Comparison of ENCODE assay signal across 9 cellular contexts in the genomic region with DNA sequence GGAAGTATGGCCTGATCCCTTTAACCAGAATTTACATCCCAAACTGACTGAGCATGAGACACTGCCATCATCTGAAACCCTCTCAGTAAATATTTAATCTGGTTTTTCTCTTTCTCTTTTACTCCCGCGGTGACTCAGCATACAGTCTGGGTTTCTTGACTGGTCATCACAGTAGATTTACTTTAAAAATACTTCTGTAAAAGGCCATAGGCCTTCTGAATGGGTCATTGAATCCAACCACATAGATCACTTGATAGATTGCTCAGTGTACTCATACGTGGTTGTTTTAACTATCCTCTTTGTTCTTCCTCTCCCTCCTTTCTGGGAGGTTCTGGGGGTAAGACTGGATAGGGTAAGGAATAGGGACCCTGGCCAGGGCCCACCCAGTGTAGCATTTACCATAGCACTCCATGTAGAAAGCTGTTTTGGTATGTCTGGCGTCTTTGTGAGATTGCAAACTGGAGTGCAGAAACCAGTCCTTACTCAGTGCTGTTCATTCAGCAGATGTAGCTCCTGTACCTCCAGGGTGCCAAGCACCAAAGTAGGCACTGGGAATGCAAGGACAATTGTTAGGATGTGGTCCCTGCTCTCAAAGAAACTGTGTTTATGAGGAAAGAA.
DNase-seq lines count a peak whose midpoint lies in the region; ATAC-seq, FAIRE-seq and TF ChIP-seq lines count a peak whose summit lies in the region.
"Had no signal": no experiment of that assay in that cellular context is flagged by ENCODE, and none has a peak within 500 bp of the region (broad histone marks: within the 10 kb centered on the region; RNA-seq: fewer than 3 reads in every experiment).

No MANE protein-coding gene starts in this region.

- no peak overlapping the region for H3K4me3 Mint-ChIP-seq in activated T-helper 17 cell treated with anti-CD3 and anti-CD28 coated beads, Interleukin-2, amount 50 U/mL, for 72 hours

- no peaks in the 10 kb centered on the region for H3K36me3 ChIP-seq in bronchial epithelial cell (ENCODE audit: control insufficient read depth, insufficient read depth, low read length)
- H3K36me3 ChIP-seq: right lobe of liver had no signal

- H3K9me3 Mint-ChIP-seq in activated T-helper 17 cell treated with anti-CD3 and anti-CD28 coated beads, Interleukin-2, amount 50 U/mL, for 72 hours, result no peaks in the 10 kb centered on the region

- no peaks in the 10 kb centered on the region for H3K36me3 Mint-ChIP-seq in activated T-helper 17 cell treated with anti-CD3 and anti-CD28 coated beads, Interleukin-2, amount 50 U/mL, for 72 hours (ENCODE audit: low read depth)

- TF ChIP-seq CTCF in bronchial epithelial cell (IDR thresholded peaks at IDR 0.05; ENCODE audit: insufficient read depth, low read length, severe bottlenecking), result no peak

- no peak overlapping the region for H3K4me3 ChIP-seq in bronchial epithelial cell (ENCODE audit: low read depth, low read length)
- H3K4me3 ChIP-seq: right lobe of liver had no signal

- peaks cover 3% of the 10 kb centered on the region for H3K27me3 Mint-ChIP-seq in activated T-helper 17 cell treated with anti-CD3 and anti-CD28 coated beads, Interleukin-2, amount 50 U/mL, for 72 hours

- H3K27me3 ChIP-seq in bronchial epithelial cell (ENCODE audit: control insufficient read depth, insufficient read depth, low read length), result no peaks in the 10 kb centered on the region
- H3K27me3 ChIP-seq: right lobe of liver had no signal

- DNase-seq in bronchial epithelial cell (ENCODE audit: low read depth), result peak; percentile 34
- peak; percentile 59 for DNase-seq in stromal cell of bone marrow (ENCODE audit: low read depth)
- no peak for DNase-seq in stimulated activated CD4-positive, alpha-beta T cell treated with anti-CD3 and anti-CD28 coated beads, Interleukin-4, amount 100 ng/mL, for 1 hour
- DNase-seq in NOMO-1 treated with DMSO at 0.1 percent for 48 hours (lab: John Stamatoyannopoulos, UW; ENCODE audit: unreplicated experiment), result no peak
- DNase-seq: right lobe of liver had no signal

- no peaks in the 10 kb centered on the region for H3K4me1 Mint-ChIP-seq in activated T-helper 17 cell treated with anti-CD3 and anti-CD28 coated beads, Interleukin-2, amount 50 U/mL, for 72 hours

- H3K27ac Mint-ChIP-seq in activated T-helper 17 cell treated with anti-CD3 and anti-CD28 coated beads, Interleukin-2, amount 50 U/mL, for 72 hours, result no peak overlapping the region

- ATAC-seq in GM19463 (IDR thresholded peaks at IDR 0.05; ENCODE audit: unreplicated experiment), result peak; percentile 83
- ATAC-seq in HG03139 (IDR thresholded peaks at IDR 0.05; ENCODE audit: unreplicated experiment), result peak; percentile 78
- ATAC-seq in activated T-helper 17 cell treated with anti-CD3 and anti-CD28 coated beads, Interleukin-2, amount 50 U/mL, for 72 hours (replicated peaks), result no peak

- FAIRE-seq in bronchial epithelial cell (lab: Jason Lieb, UNC), result no peak
- FAIRE-seq: endometrium had no signal

Comparison
In these comparisons a context has a peak if more than half of its experiments do, and no peak if none do; other contexts are left out.
1. DNase-seq: peak in bronchial epithelial cell (single experiment) and stromal cell of bone marrow (single experiment); none in stimulated activated CD4-positive, alpha-beta T cell treated with anti-CD3 and anti-CD28 coated beads, Interleukin-4, amount 100 ng/mL, for 1 hour (single experiment) and NOMO-1 treated with DMSO at 0.1 percent for 48 hours (single experiment).